ENCODE assay signal across 8 cellular contexts in the genomic region with DNA sequence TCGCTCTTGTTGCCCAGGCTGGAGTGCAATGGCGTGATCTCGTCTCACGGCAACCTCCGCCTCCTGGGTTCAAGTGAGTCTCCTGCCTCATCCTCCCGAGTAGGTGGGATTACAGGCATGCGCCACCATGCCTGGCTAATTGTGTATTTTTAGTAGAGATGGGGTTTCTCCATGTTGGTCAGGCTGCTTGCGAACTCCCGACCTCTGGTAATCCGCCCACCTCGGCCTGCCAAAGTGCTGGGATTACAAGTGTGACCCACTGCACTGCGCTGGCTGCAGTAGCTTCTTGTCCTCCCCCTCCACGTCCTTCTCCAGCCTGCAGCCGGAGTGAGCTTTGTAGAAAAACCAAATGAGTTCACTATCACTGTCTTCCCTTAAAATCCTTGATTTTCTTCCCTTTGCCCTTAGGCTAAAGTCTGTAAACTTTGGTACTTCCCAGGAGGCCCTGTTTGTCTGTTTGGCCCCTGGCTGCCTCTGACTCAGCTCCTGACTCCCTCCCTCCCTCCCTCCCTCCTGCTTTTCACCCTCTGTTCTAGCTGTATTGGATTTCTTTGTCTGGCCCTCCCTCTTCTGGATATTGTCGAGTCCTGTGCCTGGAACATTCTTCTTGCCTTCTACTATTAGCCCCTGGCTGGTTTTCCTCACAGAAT. TPM values are rescaled to one million over a fixed set of nuclear protein-coding genes. Genes with fewer than 3 reads are reported as not detected.
DNase-seq lines count a peak whose midpoint lies in the region; ATAC-seq, FAIRE-seq and TF ChIP-seq lines count a peak whose summit lies in the region.

No MANE protein-coding gene starts in this region.

- no peaks in the 10 kb centered on the region for H3K27me3 ChIP-seq in spleen (replicated peaks in 1 of 7)

- H3K27ac ChIP-seq in spleen = peak overlapping the region in 5 of 8 donors; percentile 30 to 50 (median 41)

- TF ChIP-seq POLR2A in spleen (IDR thresholded peaks at IDR 0.05) = no peak

- no peak for ATAC-seq in GM21825 (IDR thresholded peaks at IDR 0.05; ENCODE audit: unreplicated experiment)

- intact Hi-C loops in spleen (cut with DNase I; ENCODE audit: low total_unique reads) = no loop called here

- TF ChIP-seq CTCF in AG04449 (IDR thresholded peaks at IDR 0.05; ENCODE audit: insufficient read depth, low read length, missing control alignments) = peak; percentile 30
- peak; percentile 46 for TF ChIP-seq CTCF in astrocyte of the cerebellum (IDR thresholded peaks at IDR 0.05; ENCODE audit: low read depth, low read length, missing control alignments)
- peak in 1 of 11 experiments; percentile 11 for TF ChIP-seq CTCF in spleen (IDR thresholded peaks at IDR 0.05 in 8 of 11, conservative IDR thresholded peaks at IDR 0.05 in 3 of 11)
- no peak for TF ChIP-seq CTCF in GM13976 (IDR thresholded peaks at IDR 0.05; ENCODE audit: borderline replicate concordance, control extremely low read depth, extremely low read depth, insufficient read depth, missing control alignments)

- in situ Hi-C loops in astrocyte of the cerebellum (cut with HindIII; ENCODE audit: low sequenced_read_pairs) (no loop called here), GM13976 (cut with MboI; ENCODE audit: low sequenced_read_pairs, unreplicated experiment) (no loop called here)

- FAIRE-seq in HTR-8/SVneo (lab: Jason Lieb, UNC) = peak; percentile 79

- no peaks in the 10 kb centered on the region for H3K9me3 ChIP-seq in spleen

- H3K4me3 ChIP-seq in AG04449 (ENCODE audit: low read depth, low read length) (no peak overlapping the region), astrocyte of the cerebellum (ENCODE audit: low read depth, low read length) (no peak overlapping the region), spleen (no peak overlapping the region)

- H3K36me3 ChIP-seq in spleen = peaks cover 0 to 19% (median 4%) of the 10 kb centered on the region in 6 donors

- peaks cover 0 to 25% (median 5%) of the 10 kb centered on the region in 6 donors for H3K4me1 ChIP-seq in spleen

- CTCF ChIA-PET in AG04449 (lab: Yijun Ruan, JAX) = interaction anchor here (0.7 to 11.6 kb wide), 10 partner anchors 11 to 556 kb away, joined by 3 to 174 read pairs (median 4); no protein-coding TSS in a partner anchor

- WGBS in spleen, 5 donors = 65 to 91% (median 85%) methylated on average over 15 of the region's 15 CpGs

- DNase-seq in AG04449 (ENCODE audit: low read depth, low spot score) = no peak
- DNase-seq in HTR-8/SVneo (ENCODE audit: insufficient read length, low spot score) = peak; percentile 99
- peak; percentile 67 for DNase-seq in astrocyte of the cerebellum (ENCODE audit: low read depth)
- DNase-seq in iris pigment epithelial cell (ENCODE audit: low read depth) = peak; percentile 90
- no peak for DNase-seq in spleen
- no peak for DNase-seq in GM13976 (ENCODE audit: low spot score)
- no peak for DNase-seq in stimulated activated CD4-positive, alpha-beta T cell treated with anti-CD3 and anti-CD28 coated beads, Interleukin-15, amount 100 ng/mL, for 24 hours

- POLR2A ChIA-PET in AG04449 (lab: Yijun Ruan, JAX) = no interaction called here

RNA-seq across cellular contexts. Expression of a gene that starts 12.9 kb away (rescaled TPM):
- 1 to 10 TPM; 3.5 to 7.5 (median 5.0) TPM for total RNA-seq in spleen
- polyA plus RNA-seq in spleen = 1 to 10 TPM in 2 of 3 donors, under 1 TPM in 1; 0.97 to 1.1 (median 1.0) TPM

RNA-seq across cellular contexts. Expression of a gene that starts 50.6 kb away (rescaled TPM):
- total RNA-seq in spleen = 10 to 100 TPM; 11.8 to 20.9 (median 19.2) TPM
- polyA plus RNA-seq in spleen = 10 to 100 TPM; 24.5 to 33.3 (median 29.7) TPM

RNA-seq across cellular contexts. Expression of a gene that starts 52.9 kb away (rescaled TPM):
- total RNA-seq in spleen = 10 to 100 TPM in 6 of 7 donors, 1 to 10 TPM in 1; 6.0 to 22.8 (median 13.5) TPM
- polyA plus RNA-seq in spleen = 10 to 100 TPM in 1 of 3 donors, 1 to 10 TPM in 2; 6.1 to 13.4 (median 6.8) TPM

Comparison
In these comparisons a context has a peak if more than half of its experiments do, and no peak if none do; other contexts are left out.
1. DNase-seq: peak in HTR-8/SVneo (single experiment), astrocyte of the cerebellum (single experiment) and iris pigment epithelial cell (single experiment); none in AG04449 (single experiment), spleen (single experiment), GM13976 (single experiment) and stimulated activated CD4-positive, alpha-beta T cell treated with anti-CD3 and anti-CD28 coated beads, Interleukin-15, amount 100 ng/mL, for 24 hours (single experiment).